11 cellular contexts compared by ENCODE assay signal in the genomic region with DNA sequence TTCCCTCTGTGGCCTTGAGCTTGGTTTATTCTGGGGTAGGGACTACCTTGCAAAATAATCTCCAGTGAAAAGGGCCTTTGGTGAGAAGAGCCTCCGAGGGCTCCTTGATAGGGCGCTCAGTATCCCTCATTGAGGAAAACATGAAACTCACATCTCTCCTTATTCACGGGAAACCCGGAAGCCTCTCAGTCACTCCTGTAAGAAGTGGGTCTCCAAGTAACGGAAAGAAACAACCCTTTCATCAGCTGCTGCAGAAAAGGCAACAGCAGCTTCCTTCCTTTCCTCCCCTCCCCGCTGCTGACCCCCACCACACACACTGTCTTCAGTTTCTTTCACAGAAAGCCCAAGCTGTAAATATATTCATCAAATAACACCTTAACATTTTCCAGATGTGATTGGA.
DNase-seq lines count a peak whose midpoint lies in the region; ATAC-seq and TF ChIP-seq lines count a peak whose summit lies in the region.
"Had no signal": no experiment of that assay in that cellular context is flagged by ENCODE, and none has a peak within 500 bp of the region (broad histone marks: within the 10 kb centered on the region; RNA-seq: fewer than 3 reads in every experiment).

No MANE protein-coding gene starts in this region.

- peaks cover 11% of the 10 kb centered on the region for H3K36me3 Mint-ChIP-seq in T-helper 2 cell treated with Interferon-gamma antibody and Interleukin-4, amounts not matched to agents 5 μg/mL and 100 μg/mL, for 36 hours (ENCODE audit: low read depth)
- H3K36me3 Mint-ChIP-seq in activated naive CD8-positive, alpha-beta T cell treated with anti-CD3 and anti-CD28 coated beads, Interleukin-2, amount 50 U/mL, for 24 hours (ENCODE audit: low read depth) = no peaks in the 10 kb centered on the region

- H3K27ac Mint-ChIP-seq in T-helper 2 cell treated with Interferon-gamma antibody and Interleukin-4, amounts not matched to agents 5 μg/mL and 100 μg/mL, for 36 hours = peak overlapping the region; percentile 65
- peak overlapping the region; percentile 27 for H3K27ac Mint-ChIP-seq in activated naive CD8-positive, alpha-beta T cell treated with anti-CD3 and anti-CD28 coated beads, Interleukin-2, amount 50 U/mL, for 24 hours

- TF ChIP-seq CTCF in left lung (IDR thresholded peaks at IDR 0.05) = no peak

- peak overlapping the region; percentile 89 to 94 for H3K9ac ChIP-seq in stomach smooth muscle (ENCODE audit: low read length in 2 of 2)

- H3K4me1 ChIP-seq in left lung (peaks cover 36 to 81% of the 10 kb centered on the region in 2 donors), stomach smooth muscle (ENCODE audit: control insufficient read depth, insufficient read depth, low read length) (peaks cover 67% of the 10 kb centered on the region)

- intact Hi-C loops in left lung (cut with DNase I) = loop anchor here in 1 of 2 donors (10.0 kb wide), 1 partner anchor 62 kb away; no protein-coding TSS in a partner anchor

- H3K9me3 Mint-ChIP-seq in T-helper 2 cell treated with Interferon-gamma antibody and Interleukin-4, amounts not matched to agents 5 μg/mL and 100 μg/mL, for 36 hours = no peaks in the 10 kb centered on the region
- H3K9me3 Mint-ChIP-seq in activated naive CD8-positive, alpha-beta T cell treated with anti-CD3 and anti-CD28 coated beads, Interleukin-2, amount 50 U/mL, for 24 hours = no peaks in the 10 kb centered on the region

- H3K27me3 ChIP-seq in left lung = no peaks in the 10 kb centered on the region
- H3K27me3 ChIP-seq in stomach smooth muscle (ENCODE audit: control insufficient read depth in 1 of 2, insufficient read depth in 2 of 2, low read length in 2 of 2) = no peaks in the 10 kb centered on the region
- H3K27me3 ChIP-seq: neutrophil had no signal

- H3K9me3 ChIP-seq in left lung (no peaks in the 10 kb centered on the region), stomach smooth muscle (ENCODE audit: control insufficient read depth in 2 of 2, low read length in 2 of 2) (no peaks in the 10 kb centered on the region)
- H3K9me3 ChIP-seq: neutrophil had no signal

- H3K27ac ChIP-seq in left lung (peak overlapping the region; percentile 69 to 85), stomach smooth muscle (ENCODE audit: low read length) (peak overlapping the region; percentile 95)
- H3K27ac ChIP-seq: neutrophil had no signal

- no peak for DNase-seq in T-helper 2 cell treated with Interferon-gamma antibody and Interleukin-4, amounts not matched to agents 5 μg/mL and 100 μg/mL, for 36 hours (ENCODE audit: low spot score)
- DNase-seq in T-helper 2 cell = no peak
- no peak for DNase-seq in activated naive CD8-positive, alpha-beta T cell treated with anti-CD3 and anti-CD28 coated beads, Interleukin-2, amount 50 U/mL, for 24 hours
- no peak for DNase-seq in left lung
- DNase-seq in DMS53 (lab: John Stamatoyannopoulos, UW) = no peak
- DNase-seq in T-helper 9 cell = no peak
- no peak for DNase-seq in NCI-H187 treated with DMSO at 0.1 percent for 48 hours (lab: John Stamatoyannopoulos, UW)
- DNase-seq: 8988T, substantia nigra had no signal

- peaks cover 53% of the 10 kb centered on the region for H3K4me1 Mint-ChIP-seq in T-helper 2 cell treated with Interferon-gamma antibody and Interleukin-4, amounts not matched to agents 5 μg/mL and 100 μg/mL, for 36 hours (ENCODE audit: low read depth)
- H3K4me1 Mint-ChIP-seq in activated naive CD8-positive, alpha-beta T cell treated with anti-CD3 and anti-CD28 coated beads, Interleukin-2, amount 50 U/mL, for 24 hours = peaks cover 52% of the 10 kb centered on the region

- peak overlapping the region; percentile 27 for H3K4me3 Mint-ChIP-seq in T-helper 2 cell treated with Interferon-gamma antibody and Interleukin-4, amounts not matched to agents 5 μg/mL and 100 μg/mL, for 36 hours
- H3K4me3 Mint-ChIP-seq in activated naive CD8-positive, alpha-beta T cell treated with anti-CD3 and anti-CD28 coated beads, Interleukin-2, amount 50 U/mL, for 24 hours = no peak overlapping the region

- no peaks in the 10 kb centered on the region for H3K36me3 ChIP-seq in left lung
- no peaks in the 10 kb centered on the region for H3K36me3 ChIP-seq in stomach smooth muscle (ENCODE audit: control insufficient read depth in 2 of 2, insufficient read depth in 2 of 2, low read length in 2 of 2)
- H3K36me3 ChIP-seq: neutrophil had no signal

- no peaks in the 10 kb centered on the region for H3K27me3 Mint-ChIP-seq in T-helper 2 cell treated with Interferon-gamma antibody and Interleukin-4, amounts not matched to agents 5 μg/mL and 100 μg/mL, for 36 hours (ENCODE audit: low read depth)
- no peaks in the 10 kb centered on the region for H3K27me3 Mint-ChIP-seq in activated naive CD8-positive, alpha-beta T cell treated with anti-CD3 and anti-CD28 coated beads, Interleukin-2, amount 50 U/mL, for 24 hours

- H3K4me3 ChIP-seq in left lung (peak overlapping the region in 1 of 2 donors; percentile 28), stomach smooth muscle (ENCODE audit: low read length in 2 of 2) (peak overlapping the region; percentile 75 to 79)

- no peak for ATAC-seq in activated naive CD8-positive, alpha-beta T cell treated with anti-CD3 and anti-CD28 coated beads, Interleukin-2, amount 50 U/mL, for 24 hours
- ATAC-seq in left lung = no peak
